In genomic region chr15:38617831-38618230, GRCh38 we compare ENCODE assay signal across 28 cellular contexts.
"Had no signal": no experiment of that assay in that cellular context is flagged by ENCODE, and none has a peak within 500 bp of the region (broad histone marks: within the 10 kb centered on the region; RNA-seq: fewer than 3 reads in every experiment).

No MANE protein-coding gene starts in this region.

- H3K36me3 Mint-ChIP-seq: natural killer cell; stimulated activated effector memory CD8-positive, alpha-beta T cell treated with anti-CD3 and anti-CD28 coated beads, Interleukin-12 subunit alpha, Interleukin-12 subunit beta, amount 100 ng/mL, for 72 hours; stimulated activated naive B cell treated with anti-CD40 and anti-IgM and Interleukin-4, amounts not matched to agents 10 μg/mL and 1 μg/mL and 100 μg/mL, for 72 hours had no signal

- H3K27ac ChIP-seq: neutrophil, pancreas, prostate gland, skin epidermis, stomach, thoracic aorta, thyroid gland, tibial nerve, upper lobe of left lung, vagina had no signal

- H3K4me3 ChIP-seq: pancreas, prostate gland, skin epidermis, stomach, thoracic aorta, thyroid gland, tibial nerve, upper lobe of left lung, vagina had no signal

- H3K27me3 ChIP-seq: neutrophil, pancreas, stomach, thyroid gland, tibial nerve, upper lobe of left lung, vagina had no signal

- H3K27ac Mint-ChIP-seq: natural killer cell; nephron; stimulated activated effector memory CD8-positive, alpha-beta T cell treated with anti-CD3 and anti-CD28 coated beads, Interleukin-12 subunit alpha, Interleukin-12 subunit beta, amount 100 ng/mL, for 72 hours; stimulated activated naive B cell treated with anti-CD40 and anti-IgM and Interleukin-4, amounts not matched to agents 10 μg/mL and 1 μg/mL and 100 μg/mL, for 72 hours; stimulated activated naive CD8-positive, alpha-beta T cell treated with anti-CD3 and anti-CD28 coated beads, Interleukin-15, Interleukin-2, amounts not matched to agents 100 ng/mL and 50 ng/mL, for 24 hours had no signal

- H3K9me3 Mint-ChIP-seq: natural killer cell; nephron; neural crest cell; stimulated activated naive B cell treated with anti-CD40 and anti-IgM and Interleukin-4, amounts not matched to agents 10 μg/mL and 1 μg/mL and 100 μg/mL, for 72 hours; stimulated activated naive CD8-positive, alpha-beta T cell treated with anti-CD3 and anti-CD28 coated beads, Interleukin-15, Interleukin-2, amounts not matched to agents 100 ng/mL and 50 ng/mL, for 24 hours had no signal

- H3K36me3 ChIP-seq: neutrophil, pancreas, prostate gland, stomach, thoracic aorta, thyroid gland, tibial nerve, upper lobe of left lung, vagina had no signal

- ATAC-seq: naive thymus-derived CD4-positive, alpha-beta T cell; natural killer cell; pancreas; sciatic nerve; stimulated activated effector memory CD8-positive, alpha-beta T cell treated with anti-CD3 and anti-CD28 coated beads, Interleukin-12 subunit alpha, Interleukin-12 subunit beta, amount 100 ng/mL, for 72 hours; stimulated activated naive B cell treated with anti-CD40 and anti-IgM and Interleukin-4, amounts not matched to agents 10 μg/mL and 1 μg/mL and 100 μg/mL, for 72 hours had no signal

- H3K4me3 Mint-ChIP-seq: naive thymus-derived CD4-positive, alpha-beta T cell; natural killer cell; nephron; neural crest cell; stimulated activated effector memory CD8-positive, alpha-beta T cell treated with anti-CD3 and anti-CD28 coated beads, Interleukin-12 subunit alpha, Interleukin-12 subunit beta, amount 100 ng/mL, for 72 hours; stimulated activated naive B cell treated with anti-CD40 and anti-IgM and Interleukin-4, amounts not matched to agents 10 μg/mL and 1 μg/mL and 100 μg/mL, for 72 hours; stimulated activated naive CD8-positive, alpha-beta T cell treated with anti-CD3 and anti-CD28 coated beads, Interleukin-15, Interleukin-2, amounts not matched to agents 100 ng/mL and 50 ng/mL, for 24 hours had no signal

- H3K9me3 ChIP-seq: neutrophil, pancreas, prostate gland, stomach, thoracic aorta, thyroid gland, tibial nerve, upper lobe of left lung, vagina had no signal

- FAIRE-seq: pancreas, urothelium cell line had no signal

- H3K4me1 ChIP-seq: pancreas, prostate gland, tibial nerve, upper lobe of left lung, vagina had no signal

- DNase-seq: naive thymus-derived CD4-positive, alpha-beta T cell; natural killer cell; nucleus accumbens; pancreas; retina; right cardiac atrium; stimulated activated CD4-positive, alpha-beta T cell treated with anti-CD3 and anti-CD28 coated beads, Interleukin-15, amount 100 ng/mL, for 24 hours; stimulated activated CD4-positive, alpha-beta T cell treated with anti-CD3 and anti-CD28 coated beads, Interleukin-2, amount 100 ng/mL, for 24 hours; stimulated activated CD4-positive, alpha-beta T cell treated with anti-CD3 and anti-CD28 coated beads, Interleukin-2, amount 100 ng/mL, for 48 hours; stimulated activated CD4-positive, alpha-beta T cell treated with anti-CD3 and anti-CD28 coated beads, Interleukin-4, amount 100 ng/mL, for 24 hours; stimulated activated naive B cell treated with anti-CD40 and anti-IgM and Interleukin-4, amounts not matched to agents 10 μg/mL and 1 μg/mL and 100 μg/mL, for 72 hours; stimulated activated naive CD4-positive, alpha-beta T cell treated with Interleukin-2 at 50 U/mL for 16 hours; stomach; thyroid gland; trophoblast cell; upper lobe of left lung had no signal

- H3K27me3 Mint-ChIP-seq: naive thymus-derived CD4-positive, alpha-beta T cell; stimulated activated naive B cell treated with anti-CD40 and anti-IgM and Interleukin-4, amounts not matched to agents 10 μg/mL and 1 μg/mL and 100 μg/mL, for 72 hours; stimulated activated naive CD8-positive, alpha-beta T cell treated with anti-CD3 and anti-CD28 coated beads, Interleukin-15, Interleukin-2, amounts not matched to agents 100 ng/mL and 50 ng/mL, for 24 hours had no signal
